In genomic region chr3:8629151-8630021, GRCh38 we compare ENCODE assay signal across 1 cellular context.
TF ChIP-seq lines count a peak whose summit lies in the region.

No MANE protein-coding gene starts in this region.

TF ChIP-seq in HEK293, 187 proteins besides CTCF, POLR2A, EP300 and RAD21 (continued from another document):
- no peak for TF ChIP-seq ZBTB49 (tag by site-specific recombination; IDR thresholded peaks at IDR 0.05; ENCODE audit: low read depth)
